ENCODE assay signal across 11 cellular contexts in genomic region chr5:132656774-132657355, GRCh38. TPM values are rescaled to one million over a fixed set of nuclear protein-coding genes. Genes with fewer than 3 reads are reported as not detected.
A peak's percentile ranks its signal among the peaks of the same experiment; 100 is the strongest.
DNase-seq lines count a peak whose midpoint lies in the region; ATAC-seq and TF ChIP-seq lines count a peak whose summit lies in the region.
"Had no signal": no experiment of that assay in that cellular context is flagged by ENCODE, and none has a peak within 500 bp of the region (broad histone marks: within the 10 kb centered on the region; RNA-seq: fewer than 3 reads in every experiment).

No MANE protein-coding gene starts in this region.

- peaks cover 14 to 15% of the 10 kb centered on the region in 2 donors for H3K27me3 Mint-ChIP-seq in CD4-positive, alpha-beta memory T cell
- H3K27me3 Mint-ChIP-seq in T-cell = peaks cover 35 to 36% of the 10 kb centered on the region in 2 donors

- H3K9me3 Mint-ChIP-seq in CD4-positive, alpha-beta memory T cell = peaks cover 0 to 2% (median 0%) of the 10 kb centered on the region in 8 donors
- peaks cover 0 to 2% (median 0%) of the 10 kb centered on the region in 3 donors for H3K9me3 Mint-ChIP-seq in T-cell

- CTCF ChIA-PET in CD4-positive, alpha-beta memory T cell (lab: Charles Lee; ENCODE audit: partially characterized antibody) = no interaction called here
- CTCF ChIA-PET in T-cell (lab: Charles Lee) = no interaction called here

- peaks cover 10% of the 10 kb centered on the region for H3K4me1 ChIP-seq in CD4-positive, alpha-beta memory T cell (ENCODE audit: insufficient read depth, low read length)
- H3K4me1 ChIP-seq in esophagus muscularis mucosa = peaks cover 12 to 18% (median 15%) of the 10 kb centered on the region in 4 donors
- H3K4me1 ChIP-seq in uterus = peaks cover 0 to 11% of the 10 kb centered on the region in 2 donors

- 70% methylated on average over 12 of the region's 12 CpGs for WGBS in esophagus muscularis mucosa

- DNase-seq in CD4-positive, alpha-beta memory T cell = no peak
- DNase-seq in T-cell (peak in 2 of 34 experiments; percentile 10 to 30), esophagus muscularis mucosa (ENCODE audit: extremely low spot score) (no peak), retinal pigment epithelial cell (ENCODE audit: low read depth) (no peak), uterus (no peak)
- no peak for DNase-seq in stimulated activated CD4-positive, alpha-beta T cell treated with anti-CD3 and anti-CD28 coated beads, Interleukin-12 subunit alpha, Interleukin-12 subunit beta, amount 100 ng/mL, for 4 hours
- DNase-seq: kidney glomerular epithelial cell, SHP77 had no signal

- H3K36me3 ChIP-seq in CD4-positive, alpha-beta memory T cell (ENCODE audit: insufficient read depth, low read length) = no peaks in the 10 kb centered on the region
- H3K36me3 ChIP-seq in esophagus muscularis mucosa (no peaks in the 10 kb centered on the region), uterus (no peaks in the 10 kb centered on the region)

- peak overlapping the region; percentile 9 to 72 (median 56) for H3K4me3 Mint-ChIP-seq in CD4-positive, alpha-beta memory T cell
- H3K4me3 Mint-ChIP-seq in T-cell = peak overlapping the region; percentile 28 to 66 (median 39)

- TF ChIP-seq CTCF in esophagus muscularis mucosa (IDR thresholded peaks at IDR 0.05) (no peak), retinal pigment epithelial cell (conservative IDR thresholded peaks at IDR 0.05; ENCODE audit: low read depth, low read length) (no peak), uterus (IDR thresholded peaks at IDR 0.05) (no peak)

- peaks cover 5 to 22% (median 6%) of the 10 kb centered on the region in 4 donors for H3K4me1 Mint-ChIP-seq in CD4-positive, alpha-beta memory T cell
- peaks cover 8 to 24% (median 11%) of the 10 kb centered on the region in 3 donors for H3K4me1 Mint-ChIP-seq in T-cell

- no peak for TF ChIP-seq EP300 in esophagus muscularis mucosa (IDR thresholded peaks at IDR 0.05)

- no peaks in the 10 kb centered on the region for H3K36me3 Mint-ChIP-seq in CD4-positive, alpha-beta memory T cell
- no peaks in the 10 kb centered on the region for H3K36me3 Mint-ChIP-seq in T-cell

- ATAC-seq in T-cell (replicated peaks in 1 of 4) (peak; percentile 31 to 45 (median 37)), HG03097 (IDR thresholded peaks at IDR 0.05; ENCODE audit: low FRiP score, unreplicated experiment) (no peak), GM18909 (IDR thresholded peaks at IDR 0.05; ENCODE audit: poor library complexity, unreplicated experiment) (no peak)

- POLR2A ChIA-PET in CD4-positive, alpha-beta memory T cell (lab: Charles Lee; ENCODE audit: partially characterized antibody) = no interaction called here
- POLR2A ChIA-PET in T-cell (lab: Charles Lee) = no interaction called here

- peak overlapping the region in 2 of 7 donors; percentile 53 to 60 for H3K27ac Mint-ChIP-seq in CD4-positive, alpha-beta memory T cell
- no peak overlapping the region for H3K27ac Mint-ChIP-seq in T-cell

- peak overlapping the region in 1 of 2 donors; percentile 19 for H3K4me3 ChIP-seq in CD4-positive, alpha-beta memory T cell (ENCODE audit: low read length in 2 of 2)
- peak overlapping the region; percentile 54 to 64 (median 58) for H3K4me3 ChIP-seq in esophagus muscularis mucosa
- peak overlapping the region; percentile 29 for H3K4me3 ChIP-seq in retinal pigment epithelial cell (ENCODE audit: low read length)
- no peak overlapping the region for H3K4me3 ChIP-seq in uterus

- H3K27ac ChIP-seq in CD4-positive, alpha-beta memory T cell (ENCODE audit: low read depth, low read length) = no peak overlapping the region
- no peak overlapping the region for H3K27ac ChIP-seq in esophagus muscularis mucosa (replicated peaks in 1 of 4)
- no peak overlapping the region for H3K27ac ChIP-seq in uterus

- H3K9me3 ChIP-seq in CD4-positive, alpha-beta memory T cell (ENCODE audit: control insufficient read depth in 1 of 2, low read length in 2 of 2) = no peaks in the 10 kb centered on the region
- H3K9me3 ChIP-seq in esophagus muscularis mucosa = no peaks in the 10 kb centered on the region
- H3K9me3 ChIP-seq in uterus = no peaks in the 10 kb centered on the region

- no peak for TF ChIP-seq POLR2A in esophagus muscularis mucosa (IDR thresholded peaks at IDR 0.05; ENCODE audit: low read depth)
- no peak for TF ChIP-seq POLR2A in uterus (IDR thresholded peaks at IDR 0.05)

- peaks cover 7% of the 10 kb centered on the region for H3K27me3 ChIP-seq in CD4-positive, alpha-beta memory T cell (ENCODE audit: insufficient read depth, low read length)
- peaks cover 0 to 60% (median 13%) of the 10 kb centered on the region in 4 donors for H3K27me3 ChIP-seq in esophagus muscularis mucosa
- peaks cover 10 to 13% of the 10 kb centered on the region in 2 donors for H3K27me3 ChIP-seq in uterus

- intact Hi-C loops in CD4-positive, alpha-beta memory T cell (cut with micrococcal nuclease) = no loop called here
- intact Hi-C loops in esophagus muscularis mucosa (cut with DNase I) (no loop called here), uterus (cut with DNase I; ENCODE audit: low total_unique reads) (no loop called here)

RNA-seq across cellular contexts. Expression of gene IL13, which starts 1.1 kb away (rescaled TPM):
- total RNA-seq in CD4-positive, alpha-beta memory T cell = not detected
- not detected for polyA plus RNA-seq in CD4-positive, alpha-beta memory T cell
- 1 to 10 TPM in 1 of 5 donors, under 1 TPM in 4; 0.30 to 1.9 (median 0.44) TPM for total RNA-seq in T-cell
- not detected for total RNA-seq in esophagus muscularis mucosa
- total RNA-seq in uterus = under 1 TPM in 1 of 4 donors, not detected in 3; 0.73 TPM
- total RNA-seq: temporal lobe had no signal

RNA-seq across cellular contexts. Expression of gene IL4, which starts 16.9 kb away (rescaled TPM):
- total RNA-seq in CD4-positive, alpha-beta memory T cell = not detected
- not detected for polyA plus RNA-seq in CD4-positive, alpha-beta memory T cell
- total RNA-seq in T-cell (under 1 TPM in 1 of 5 donors, not detected in 4; 0.85 TPM), esophagus muscularis mucosa (not detected), uterus (not detected)
- total RNA-seq: temporal lobe had no signal

Comparison
In these comparisons a context has a peak if more than half of its experiments do, and no peak if none do; other contexts are left out.
1. H3K4me3 ChIP-seq: peak in esophagus muscularis mucosa (4 of 4) and retinal pigment epithelial cell (single experiment); none in uterus (0 of 2).
2. ATAC-seq: peak in T-cell (4 of 4); none in HG03097 (single experiment) and GM18909 (single experiment).